In the genomic region with DNA sequence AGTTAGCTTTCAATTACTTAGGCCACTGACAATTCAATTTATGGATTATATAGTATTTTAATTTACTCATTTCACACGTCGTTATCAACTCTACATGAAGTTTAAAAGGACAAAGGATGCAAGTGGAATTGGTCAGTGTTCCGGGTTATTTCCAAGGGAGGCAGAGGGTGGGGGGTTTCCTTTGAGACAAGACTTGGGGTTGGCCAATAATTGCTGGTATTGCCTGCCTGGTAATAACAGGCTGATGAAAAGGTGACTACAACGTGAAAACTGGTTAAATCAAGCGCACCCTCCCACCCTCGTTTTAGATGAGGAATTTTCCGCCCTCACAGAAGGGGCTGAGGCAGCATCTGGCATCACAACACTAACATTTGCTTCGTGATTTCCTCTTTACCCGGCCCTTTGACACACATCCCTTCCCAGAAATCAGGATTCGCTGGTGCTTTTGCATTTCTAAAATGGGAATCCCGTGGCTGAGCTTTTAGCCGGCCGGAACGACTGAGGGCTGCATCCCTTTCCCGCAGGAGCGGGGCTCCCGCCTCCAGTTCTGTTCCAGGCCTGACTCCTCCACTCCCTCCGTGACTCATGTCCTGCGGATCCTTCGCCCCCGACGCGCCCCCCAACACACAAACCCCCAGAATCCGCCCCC, we compare ENCODE assay signal across 8 cellular contexts. TPM values are rescaled to one million over a fixed set of nuclear protein-coding genes. Genes with fewer than 3 reads are reported as not detected.
A peak's percentile ranks its signal among the peaks of the same experiment; 100 is the strongest.
DNase-seq lines count a peak whose midpoint lies in the region; ATAC-seq and TF ChIP-seq lines count a peak whose summit lies in the region.

No MANE protein-coding gene starts in this region.

- peak; percentile 16 for TF ChIP-seq EP300 in esophagus muscularis mucosa (IDR thresholded peaks at IDR 0.05)

- no peaks in the 10 kb centered on the region for H3K27me3 Mint-ChIP-seq in natural killer cell treated with Interleukin-12 subunit alpha and Interleukin-12 subunit beta and Interleukin-15 and Interleukin-18, amount 100 ng/mL, for 72 hours

- peak overlapping the region; percentile 84 to 98 (median 92) for H3K4me3 ChIP-seq in esophagus muscularis mucosa
- H3K4me3 ChIP-seq in aorta (ENCODE audit: low read length in 2 of 2), result peak overlapping the region; percentile 8 to 56

- intact Hi-C loops in esophagus muscularis mucosa (cut with DNase I) (loop anchor here (2.0 kb wide), 1 partner anchor 66 kb away; no protein-coding TSS in a partner anchor), aorta (cut with DNase I) (loop anchor here in 1 of 2 donors (1.0 to 2.0 kb wide), 2 partner anchors 34 to 67 kb away; no protein-coding TSS in a partner anchor)

- DNase-seq in DMS79 (lab: John Stamatoyannopoulos, UW) (peak; percentile 62), LoVo (ENCODE audit: low spot score) (peak; percentile 33), esophagus muscularis mucosa (ENCODE audit: extremely low spot score) (no peak), aorta (no peak), HK-2 (ENCODE audit: unreplicated experiment) (no peak)
- peak; percentile 14 to 18 for DNase-seq in activated CD4-positive, alpha-beta T cell treated with anti-CD3 and anti-CD28 coated beads, Interleukin-2, amount 50 U/mL, for 24 hours (ENCODE audit: low read depth in 1 of 2, low spot score in 1 of 2)
- no peak for DNase-seq in natural killer cell treated with Interleukin-12 subunit alpha and Interleukin-12 subunit beta and Interleukin-15 and Interleukin-18, amount 100 ng/mL, for 72 hours (ENCODE audit: low spot score)

- WGBS in esophagus muscularis mucosa, result 8% methylated on average over 12 of the region's 24 CpGs
- 2% methylated on average over 24 of the region's 24 CpGs for WGBS in aorta, 2 donors

- ATAC-seq in natural killer cell treated with Interleukin-12 subunit alpha and Interleukin-12 subunit beta and Interleukin-15 and Interleukin-18, amount 100 ng/mL, for 72 hours, result no peak
- peak; percentile 70 for ATAC-seq in aorta (ENCODE audit: low FRiP score)
- no peak for ATAC-seq in HG02610 (IDR thresholded peaks at IDR 0.05; ENCODE audit: unreplicated experiment)

- peak overlapping the region; percentile 98 for H3K4me3 Mint-ChIP-seq in natural killer cell treated with Interleukin-12 subunit alpha and Interleukin-12 subunit beta and Interleukin-15 and Interleukin-18, amount 100 ng/mL, for 72 hours

- H3K9me3 ChIP-seq in esophagus muscularis mucosa (no peaks in the 10 kb centered on the region), aorta (ENCODE audit: control insufficient read depth, low read length) (no peaks in the 10 kb centered on the region)

- H3K27me3 ChIP-seq in esophagus muscularis mucosa (peaks cover 0 to 4% (median 0%) of the 10 kb centered on the region in 4 donors), aorta (ENCODE audit: control insufficient read depth in 1 of 2, insufficient read depth in 2 of 2, low read length in 1 of 2) (no peaks in the 10 kb centered on the region)

- H3K27ac Mint-ChIP-seq in natural killer cell treated with Interleukin-12 subunit alpha and Interleukin-12 subunit beta and Interleukin-15 and Interleukin-18, amount 100 ng/mL, for 72 hours, result peak overlapping the region; percentile 90 to 95

- peak overlapping the region; percentile 94 to 99 (median 95) for H3K27ac ChIP-seq in esophagus muscularis mucosa (replicated peaks in 1 of 4)
- H3K27ac ChIP-seq in aorta (ENCODE audit: low read depth in 1 of 2, low read length in 2 of 2), result peak overlapping the region; percentile 15 to 91

- H3K4me1 ChIP-seq in esophagus muscularis mucosa (peaks cover 27 to 39% (median 34%) of the 10 kb centered on the region in 4 donors), aorta (ENCODE audit: control insufficient read depth in 1 of 2, insufficient read depth in 2 of 2, low read length in 2 of 2) (peaks cover 0 to 4% of the 10 kb centered on the region in 2 donors)

- H3K36me3 Mint-ChIP-seq in natural killer cell treated with Interleukin-12 subunit alpha and Interleukin-12 subunit beta and Interleukin-15 and Interleukin-18, amount 100 ng/mL, for 72 hours, result peaks cover 25% of the 10 kb centered on the region

- peaks cover 16% of the 10 kb centered on the region in 4 donors for H3K36me3 ChIP-seq in esophagus muscularis mucosa
- H3K36me3 ChIP-seq in aorta (ENCODE audit: control insufficient read depth in 1 of 2, insufficient read depth in 2 of 2, low read length in 1 of 2), result peaks cover 3 to 5% of the 10 kb centered on the region in 2 donors

- no peak for TF ChIP-seq POLR2A in esophagus muscularis mucosa (IDR thresholded peaks at IDR 0.05; ENCODE audit: low read depth)

- TF ChIP-seq CTCF in esophagus muscularis mucosa (IDR thresholded peaks at IDR 0.05), result no peak

- H3K4me1 Mint-ChIP-seq in natural killer cell treated with Interleukin-12 subunit alpha and Interleukin-12 subunit beta and Interleukin-15 and Interleukin-18, amount 100 ng/mL, for 72 hours (ENCODE audit: low read depth in 2 of 2), result peaks cover 36 to 40% of the 10 kb centered on the region in 2 donors

- no peaks in the 10 kb centered on the region for H3K9me3 Mint-ChIP-seq in natural killer cell treated with Interleukin-12 subunit alpha and Interleukin-12 subunit beta and Interleukin-15 and Interleukin-18, amount 100 ng/mL, for 72 hours

RNA-seq across cellular contexts. Expression of gene PIM1, which starts 1.0 kb away (rescaled TPM):
- total RNA-seq in esophagus muscularis mucosa (100 to 1,000 TPM in 1 of 4 donors, 10 to 100 TPM in 3; 26.0 to 176 (median 26.5) TPM), aorta (10 to 100 TPM; 42.7 to 54.2 TPM)
- total RNA-seq in natural killer cell treated with Interleukin-12 subunit alpha and Interleukin-12 subunit beta and Interleukin-15 and Interleukin-18, amount 100 ng/mL, for 72 hours, result 100 to 1,000 TPM; 511 to 723 TPM
- 10 to 100 TPM; 17.2 to 24.8 TPM for polyA plus RNA-seq in aorta

Comparison
In these comparisons a context has a peak if more than half of its experiments do, and no peak if none do; other contexts are left out.
1. DNase-seq: peak in DMS79 (single experiment), LoVo (single experiment) and activated CD4-positive, alpha-beta T cell treated with anti-CD3 and anti-CD28 coated beads, Interleukin-2, amount 50 U/mL, for 24 hours (2 of 2); none in esophagus muscularis mucosa (single experiment), natural killer cell treated with Interleukin-12 subunit alpha and Interleukin-12 subunit beta and Interleukin-15 and Interleukin-18, amount 100 ng/mL, for 72 hours (single experiment), aorta (0 of 2) and HK-2 (single experiment).